In the genomic region with DNA sequence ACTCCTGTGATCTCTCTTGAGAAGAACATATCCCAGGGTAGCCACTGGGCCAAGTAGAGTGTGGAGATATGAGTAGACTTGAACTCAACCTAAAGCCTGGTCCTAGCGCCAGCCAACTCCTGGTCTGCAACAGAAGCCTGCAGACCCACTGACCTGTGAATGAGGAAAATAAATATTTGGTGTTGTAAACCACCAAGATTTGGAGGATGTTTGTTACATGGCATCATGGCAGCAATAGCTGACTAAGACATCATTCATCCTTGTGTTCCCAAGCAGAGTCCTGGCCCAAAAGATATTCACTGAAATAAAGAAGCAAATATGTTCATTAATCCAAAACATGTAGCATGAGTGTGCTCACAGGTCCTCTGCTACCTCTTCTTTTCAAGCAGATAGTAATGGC, we compare ENCODE assay signal across 2 cellular contexts.
A peak's percentile ranks its signal among the peaks of the same experiment; 100 is the strongest.
TF ChIP-seq lines count a peak whose summit lies in the region.

No MANE protein-coding gene starts in this region.

TF ChIP-seq in HEK293, 187 proteins besides CTCF, POLR2A, EP300 and RAD21:
- no peak for TF ChIP-seq ZNF664 (tag by site-specific recombination; IDR thresholded peaks at IDR 0.05)
- TF ChIP-seq ZNF341 (tag by site-specific recombination; IDR thresholded peaks at IDR 0.05; ENCODE audit: low read depth): no peak
- peak; percentile 88 for TF ChIP-seq RBAK (tag by site-specific recombination; IDR thresholded peaks at IDR 0.05)

TF ChIP-seq in K562, 482 proteins besides CTCF, POLR2A, EP300 and RAD21:
- 0 out of 2 replicates have a peak, but pooled peaks have one; percentile 26 for TF ChIP-seq BCOR (IDR thresholded peaks at IDR 0.05)
- TF ChIP-seq, protein P1, sequence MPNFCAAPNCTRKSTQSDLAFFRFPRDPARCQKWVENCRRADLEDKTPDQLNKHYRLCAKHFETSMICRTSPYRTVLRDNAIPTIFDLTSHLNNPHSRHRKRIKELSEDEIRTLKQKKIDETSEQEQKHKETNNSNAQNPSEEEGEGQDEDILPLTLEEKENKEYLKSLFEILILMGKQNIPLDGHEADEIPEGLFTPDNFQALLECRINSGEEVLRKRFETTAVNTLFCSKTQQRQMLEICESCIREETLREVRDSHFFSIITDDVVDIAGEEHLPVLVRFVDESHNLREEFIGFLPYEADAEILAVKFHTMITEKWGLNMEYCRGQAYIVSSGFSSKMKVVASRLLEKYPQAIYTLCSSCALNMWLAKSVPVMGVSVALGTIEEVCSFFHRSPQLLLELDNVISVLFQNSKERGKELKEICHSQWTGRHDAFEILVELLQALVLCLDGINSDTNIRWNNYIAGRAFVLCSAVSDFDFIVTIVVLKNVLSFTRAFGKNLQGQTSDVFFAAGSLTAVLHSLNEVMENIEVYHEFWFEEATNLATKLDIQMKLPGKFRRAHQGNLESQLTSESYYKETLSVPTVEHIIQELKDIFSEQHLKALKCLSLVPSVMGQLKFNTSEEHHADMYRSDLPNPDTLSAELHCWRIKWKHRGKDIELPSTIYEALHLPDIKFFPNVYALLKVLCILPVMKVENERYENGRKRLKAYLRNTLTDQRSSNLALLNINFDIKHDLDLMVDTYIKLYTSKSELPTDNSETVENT (CRISPR knock-in tag; IDR thresholded peaks at IDR 0.05): no peak
- peak; percentile 38 for TF ChIP-seq RBM25 (IDR thresholded peaks at IDR 0.05; ENCODE audit: low read depth, low read length, severe bottlenecking)
